ENCODE assay signal across 8 cellular contexts in genomic region chr12:45232771-45233372, GRCh38. TPM values are rescaled to one million over a fixed set of nuclear protein-coding genes. Genes with fewer than 3 reads are reported as not detected.
DNase-seq lines count a peak whose midpoint lies in the region; ATAC-seq and TF ChIP-seq lines count a peak whose summit lies in the region.

No MANE protein-coding gene starts in this region.

- intact Hi-C loops in gastrocnemius medialis (cut with DNase I; ENCODE audit: low total_unique reads) = loop anchor here (2.0 to 10.0 kb wide), 3 partner anchors 60 to 762 kb away; partner anchors contain the start of gene SCAF11
- intact Hi-C loops in CD4-positive, alpha-beta memory T cell (cut with micrococcal nuclease) = no loop called here

- DNase-seq in activated CD4-positive, alpha-beta T cell treated with anti-CD3 and anti-CD28 coated beads for 48 hours = peak; percentile 59
- DNase-seq in glomerular visceral epithelial cell (ENCODE audit: extremely low spot score) = peak; percentile 91
- DNase-seq in gastrocnemius medialis = peak; percentile 73 to 82
- DNase-seq in CD4-positive, alpha-beta memory T cell = no peak
- no peak for DNase-seq in NCI-H128 (lab: John Stamatoyannopoulos, UW; ENCODE audit: unreplicated experiment)
- no peak for DNase-seq in WERI-Rb-1

- H3K4me1 Mint-ChIP-seq in CD4-positive, alpha-beta memory T cell = peaks cover 27 to 43% (median 37%) of the 10 kb centered on the region in 4 donors

- H3K27ac ChIP-seq in gastrocnemius medialis (peak overlapping the region; percentile 90 to 97 (median 93)), WERI-Rb-1 (no peak overlapping the region)
- no peak overlapping the region for H3K27ac ChIP-seq in CD4-positive, alpha-beta memory T cell (ENCODE audit: low read depth, low read length)

- in situ Hi-C loops in gastrocnemius medialis (cut with MboI; ENCODE audit: low sequenced_read_pairs in 4 of 4) = no loop called here

- peaks cover 11 to 20% of the 10 kb centered on the region in 2 donors for H3K36me3 Mint-ChIP-seq in CD4-positive, alpha-beta memory T cell

- TF ChIP-seq CTCF in gastrocnemius medialis (IDR thresholded peaks at IDR 0.05 in 4 of 5, conservative IDR thresholded peaks at IDR 0.05 in 1 of 5) = no peak
- no peak for TF ChIP-seq CTCF in WERI-Rb-1 (IDR thresholded peaks at IDR 0.05; ENCODE audit: low read depth, low read length)

- H3K9me3 Mint-ChIP-seq in CD4-positive, alpha-beta memory T cell = peaks cover 0 to 3% (median 0%) of the 10 kb centered on the region in 8 donors

- POLR2A ChIA-PET in CD4-positive, alpha-beta memory T cell (lab: Charles Lee; ENCODE audit: partially characterized antibody) = no interaction called here

- no peak overlapping the region for H3K4me3 Mint-ChIP-seq in CD4-positive, alpha-beta memory T cell

- H3K27me3 Mint-ChIP-seq in CD4-positive, alpha-beta memory T cell = no peaks in the 10 kb centered on the region

- H3K4me1 ChIP-seq in gastrocnemius medialis = peaks cover 53 to 57% of the 10 kb centered on the region in 2 donors
- peaks cover 21% of the 10 kb centered on the region for H3K4me1 ChIP-seq in CD4-positive, alpha-beta memory T cell (ENCODE audit: insufficient read depth, low read length)

- peak in 1 of 2 donors; percentile 33 for TF ChIP-seq POLR2A in gastrocnemius medialis (IDR thresholded peaks at IDR 0.05)

- CTCF ChIA-PET in CD4-positive, alpha-beta memory T cell (lab: Charles Lee; ENCODE audit: partially characterized antibody) = no interaction called here

- H3K4me3 ChIP-seq in gastrocnemius medialis (peak overlapping the region in 1 of 4 donors; percentile 24), WERI-Rb-1 (ENCODE audit: low read depth, low read length) (no peak overlapping the region)
- H3K4me3 ChIP-seq in CD4-positive, alpha-beta memory T cell (ENCODE audit: low read length in 2 of 2) = no peak overlapping the region

- H3K27me3 ChIP-seq in gastrocnemius medialis = no peaks in the 10 kb centered on the region
- H3K27me3 ChIP-seq in CD4-positive, alpha-beta memory T cell (ENCODE audit: insufficient read depth, low read length) = no peaks in the 10 kb centered on the region
- no peaks in the 10 kb centered on the region for H3K27me3 ChIP-seq in WERI-Rb-1 (ENCODE audit: insufficient read depth, low read depth, severe bottlenecking)

- H3K36me3 ChIP-seq in gastrocnemius medialis (no peaks in the 10 kb centered on the region), WERI-Rb-1 (no peaks in the 10 kb centered on the region)
- peaks cover 8% of the 10 kb centered on the region for H3K36me3 ChIP-seq in CD4-positive, alpha-beta memory T cell (ENCODE audit: insufficient read depth, low read length)

- peak overlapping the region in 1 of 7 donors; percentile 29 for H3K27ac Mint-ChIP-seq in CD4-positive, alpha-beta memory T cell

- no peaks in the 10 kb centered on the region for H3K9me3 ChIP-seq in gastrocnemius medialis
- no peaks in the 10 kb centered on the region for H3K9me3 ChIP-seq in CD4-positive, alpha-beta memory T cell (ENCODE audit: control insufficient read depth in 1 of 2, low read length in 2 of 2)
- H3K9me3 ChIP-seq in WERI-Rb-1 (ENCODE audit: severe bottlenecking) = no peaks in the 10 kb centered on the region

- ATAC-seq in GM18870 (IDR thresholded peaks at IDR 0.05; ENCODE audit: unreplicated experiment) (peak; percentile 60), HG03097 (IDR thresholded peaks at IDR 0.05; ENCODE audit: low FRiP score, unreplicated experiment) (peak; percentile 46), gastrocnemius medialis (peak; percentile 74 to 79)

RNA-seq across cellular contexts. Expression of gene ANO6, which starts 17.0 kb away (rescaled TPM):
- total RNA-seq in gastrocnemius medialis = 100 to 1,000 TPM in 1 of 4 donors, 10 to 100 TPM in 3; 75.4 to 100 (median 91.8) TPM
- 10 to 100 TPM; 29.5 to 32.6 TPM for total RNA-seq in CD4-positive, alpha-beta memory T cell
- 10 to 100 TPM; 25.3 to 36.5 TPM for polyA plus RNA-seq in CD4-positive, alpha-beta memory T cell

Comparison
In these comparisons a context has a peak if more than half of its experiments do, and no peak if none do; other contexts are left out.
1. DNase-seq: peak in activated CD4-positive, alpha-beta T cell treated with anti-CD3 and anti-CD28 coated beads for 48 hours (single experiment), glomerular visceral epithelial cell (single experiment) and gastrocnemius medialis (2 of 2); none in CD4-positive, alpha-beta memory T cell (0 of 5), NCI-H128 (single experiment) and WERI-Rb-1 (single experiment).
2. H3K27ac ChIP-seq: peak in gastrocnemius medialis (4 of 4); none in CD4-positive, alpha-beta memory T cell (single experiment) and WERI-Rb-1 (single experiment).
3. Peak in every context shown above with its lines, with median percentiles within 50 percentile points of each other: ATAC-seq.